Comparison of ENCODE assay signal across 26 cellular contexts in the genomic region with DNA sequence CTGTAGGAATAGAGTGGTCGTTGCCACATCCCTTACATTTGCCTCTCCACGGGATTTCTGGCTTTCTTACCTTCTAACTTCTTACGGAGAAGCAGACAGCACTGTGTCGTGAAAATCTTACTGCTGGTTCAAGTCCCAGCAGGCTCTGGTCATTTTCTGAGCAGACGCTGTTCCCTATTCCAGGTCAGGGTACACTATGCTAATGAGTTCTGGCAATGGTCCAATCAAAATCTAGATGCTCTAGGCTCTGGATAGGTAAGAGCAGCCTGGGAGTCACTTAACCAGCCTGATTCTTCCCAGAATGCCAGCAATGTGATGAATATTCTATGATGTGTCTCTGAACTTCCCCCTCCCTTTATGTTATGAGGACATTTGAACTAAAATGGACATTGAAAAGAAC. TPM values are rescaled to one million over a fixed set of nuclear protein-coding genes. Genes with fewer than 3 reads are reported as not detected.
A peak's percentile ranks its signal among the peaks of the same experiment; 100 is the strongest.
DNase-seq lines count a peak whose midpoint lies in the region; FAIRE-seq and TF ChIP-seq lines count a peak whose summit lies in the region.
"Had no signal": no experiment of that assay in that cellular context is flagged by ENCODE, and none has a peak within 500 bp of the region (broad histone marks: within the 10 kb centered on the region; RNA-seq: fewer than 3 reads in every experiment).

A gene with protein sequence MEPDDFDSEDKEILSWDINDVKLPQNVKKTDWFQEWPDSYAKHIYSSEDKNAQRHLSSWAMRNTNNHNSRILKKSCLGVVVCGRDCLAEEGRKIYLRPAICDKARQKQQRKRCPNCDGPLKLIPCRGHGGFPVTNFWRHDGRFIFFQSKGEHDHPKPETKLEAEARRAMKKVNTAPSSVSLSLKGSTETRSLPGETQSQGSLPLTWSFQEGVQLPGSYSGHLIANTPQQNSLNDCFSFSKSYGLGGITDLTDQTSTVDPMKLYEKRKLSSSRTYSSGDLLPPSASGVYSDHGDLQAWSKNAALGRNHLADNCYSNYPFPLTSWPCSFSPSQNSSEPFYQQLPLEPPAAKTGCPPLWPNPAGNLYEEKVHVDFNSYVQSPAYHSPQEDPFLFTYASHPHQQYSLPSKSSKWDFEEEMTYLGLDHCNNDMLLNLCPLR (minus strand): TSS at position 158 of the 400 bp plus-strand sequence. CDS start 3,209 bp downstream, outside the sequence.

- H3K27me3 ChIP-seq in small intestine (ENCODE audit: control insufficient read depth in 2 of 2, insufficient read depth in 2 of 2, low read length in 2 of 2), result no peaks in the 10 kb centered on the region

- H3K9ac ChIP-seq in kidney (ENCODE audit: low read length in 2 of 2), result no peak within 1 kb of the TSS
- H3K9ac ChIP-seq: KMS-11, SK-N-SH had no signal

- H3K9me3 ChIP-seq in kidney (ENCODE audit: control insufficient read depth in 1 of 2, low read length in 2 of 2) (no peaks in the 10 kb centered on the region), small intestine (ENCODE audit: control insufficient read depth, low read depth) (no peaks in the 10 kb centered on the region)
- H3K9me3 ChIP-seq: HAP-1, SK-N-SH had no signal

- no peaks in the 10 kb centered on the region for H3K36me3 ChIP-seq in kidney (ENCODE audit: control insufficient read depth in 1 of 2, insufficient read depth in 2 of 2, low read length in 2 of 2)
- no peaks in the 10 kb centered on the region for H3K36me3 ChIP-seq in small intestine (ENCODE audit: control insufficient read depth in 2 of 2, insufficient read depth in 2 of 2, low read length in 2 of 2)
- H3K36me3 ChIP-seq: HAP-1 had no signal

- no peaks in the 10 kb centered on the region for H3K4me1 ChIP-seq in kidney (ENCODE audit: control insufficient read depth in 1 of 2, insufficient read depth in 1 of 2, low read depth in 1 of 2, low read length in 2 of 2)
- no peaks in the 10 kb centered on the region for H3K4me1 ChIP-seq in small intestine (ENCODE audit: control insufficient read depth in 2 of 2, insufficient read depth in 1 of 2, low read depth in 1 of 2, low read length in 1 of 2)

- TF ChIP-seq CTCF in kidney (IDR thresholded peaks at IDR 0.05; ENCODE audit: borderline replicate concordance, extremely low read depth, insufficient read depth), result no peak

- FAIRE-seq in kidney (lab: Jason Lieb, UNC) (no peak), small intestine (lab: Jason Lieb, UNC) (no peak)
- FAIRE-seq: GM12891, RCC 7860 had no signal

- intact Hi-C loops in kidney (cut with DNase I), result no loop called here

- H3K27ac ChIP-seq in kidney (ENCODE audit: low read depth in 2 of 2, low read length in 2 of 2), result no peak within 1 kb of the TSS
- H3K27ac ChIP-seq in small intestine (ENCODE audit: low read depth in 1 of 2, low read length in 1 of 2), result no peak within 1 kb of the TSS
- H3K27ac ChIP-seq: KMS-11 had no signal

- H3K4me3 ChIP-seq in kidney (ENCODE audit: low read length in 2 of 2) (peak within 1 kb of the TSS; percentile 1 to 16), small intestine (ENCODE audit: low read depth in 1 of 2, low read length in 2 of 2) (no peak within 1 kb of the TSS)
- H3K4me3 ChIP-seq: HAP-1 had no signal

- WGBS in small intestine, 3 donors, result 20 to 74% (median 45%) methylated on average over 5 of the region's 5 CpGs

- DNase-seq in NCI-H2196 (lab: John Stamatoyannopoulos, UW; ENCODE audit: unreplicated experiment) (peak; percentile 3), NCI-H2196 treated with DMSO at 0.1 percent for 48 hours (lab: John Stamatoyannopoulos, UW; ENCODE audit: unreplicated experiment) (no peak), LoVo (ENCODE audit: low spot score) (peak; percentile 20), kidney (no peak), small intestine (peak; percentile 89), superior temporal gyrus (ENCODE audit: extremely low spot score) (no peak), DMS153 (lab: John Stamatoyannopoulos, UW) (no peak)
- DNase-seq: DMS79 treated with DMSO at 0.1 percent for 48 hours, GF-D8, GOT3, HFFc6, IMR-90, NCI-H1092, NCI-H1417 treated with DMSO at 0.1 percent for 48 hours, NCI-H1694 treated with DMSO at 0.1 percent for 48 hours, NCI-H2081, NCI-H2171, NCI-H524, SK-N-SH, SW 1271 had no signal

RNA-seq across cellular contexts. Expression of the gene that starts here (rescaled TPM):
- 0.72 TPM for total RNA-seq in kidney
- 0.37 TPM for polyA plus RNA-seq in kidney (ENCODE audit: insufficient read depth, low read depth, low replicate concordance)
- not detected for polyA plus RNA-seq in small intestine
- total RNA-seq: A172, HFFc6, IMR-90 had no signal
- polyA plus RNA-seq: BJ, IMR-90, SK-N-SH had no signal

Comparison
In these comparisons a context has a peak if more than half of its experiments do, and no peak if none do; other contexts are left out.
1. DNase-seq: peak in NCI-H2196 (single experiment) and LoVo (single experiment); none in NCI-H2196 treated with DMSO at 0.1 percent for 48 hours (single experiment), kidney (single experiment), superior temporal gyrus (single experiment) and DMS153 (single experiment).
2. Peak in DNase-seq in small intestine; RNA of the gene not detected or under 1 TPM.
3. H3K4me3 ChIP-seq: peak in kidney (2 of 2); none in small intestine (0 of 2).